In genomic region chr14:69726761-69727511, GRCh38 we compare ENCODE assay signal across 7 cellular contexts. TPM values are rescaled to one million over a fixed set of nuclear protein-coding genes. Genes with fewer than 3 reads are reported as not detected.
DNase-seq lines count a peak whose midpoint lies in the region; ATAC-seq, FAIRE-seq and TF ChIP-seq lines count a peak whose summit lies in the region.

No MANE protein-coding gene starts in this region.

- CTCF ChIA-PET in MCF 10A (lab: Yijun Ruan, JAX): interaction anchor here (0.6 to 7.9 kb wide), 38 partner anchors 8 to 1562 kb away, joined by 3 to 127 read pairs (median 4); partner anchors contain the start of gene CCDC177

- no peaks in the 10 kb centered on the region for H3K36me3 Mint-ChIP-seq in MCF 10A (ENCODE audit: insufficient read depth, unreplicated experiment)

- BruUV-seq in MCF 10A (replicated peaks; lab: Mats Ljungman, UMichigan): no TSS peak

- POLR2A ChIA-PET in MCF 10A (lab: Yijun Ruan, JAX): interaction anchor here (0.6 to 2.0 kb wide), 3 partner anchors 114 to 142 kb away, joined by 3 to 5 read pairs (median 3); no protein-coding TSS in a partner anchor

- H3K27ac ChIP-seq in VCaP: peak overlapping the region; percentile 58; the same call in 1 of the 2 replicates
- peak overlapping the region in 1 of 2 donors; percentile 74 for H3K27ac ChIP-seq in small intestine (ENCODE audit: low read depth in 1 of 2, low read length in 1 of 2)

- intact Hi-C loops in MCF 10A (cut with micrococcal nuclease): loop anchor here (1.0 to 2.0 kb wide), 3 partner anchors 124 to 192 kb away; no protein-coding TSS in a partner anchor

- FAIRE-seq in small intestine (lab: Jason Lieb, UNC): no peak

- no peaks in the 10 kb centered on the region for H3K9me3 ChIP-seq in small intestine (ENCODE audit: control insufficient read depth, low read depth)

- peaks cover 0 to 4% of the 10 kb centered on the region in 2 donors for H3K4me1 ChIP-seq in small intestine (ENCODE audit: control insufficient read depth in 2 of 2, insufficient read depth in 1 of 2, low read depth in 1 of 2, low read length in 1 of 2)

- WGBS in small intestine, 3 donors: 4 to 6% (median 5%) methylated on average over 45 to 51 of the region's 51 CpGs

- no peaks in the 10 kb centered on the region for H3K27me3 ChIP-seq in small intestine (ENCODE audit: control insufficient read depth in 2 of 2, insufficient read depth in 2 of 2, low read length in 2 of 2)

- peak overlapping the region; percentile 59 for H3K4me3 Mint-ChIP-seq in MCF 10A (ENCODE audit: unreplicated experiment)

- TF ChIP-seq CTCF in GM12874 (IDR thresholded peaks at IDR 0.05; ENCODE audit: insufficient read depth, low read depth, low read length) (peak; percentile 94), VCaP (conservative IDR thresholded peaks at IDR 0.05) (peak; percentile 98), MCF 10A (IDR thresholded peaks at IDR 0.05; ENCODE audit: unreplicated experiment) (peak; percentile 94)

- peak; percentile 87 for ATAC-seq in HG02678 (IDR thresholded peaks at IDR 0.05; ENCODE audit: unreplicated experiment)

- H3K4me3 ChIP-seq in small intestine (ENCODE audit: low read depth in 1 of 2, low read length in 2 of 2): peak overlapping the region in 1 of 2 donors; percentile 18

- DNase-seq in NCI-H146 treated with DMSO at 0.1 percent for 48 hours (lab: John Stamatoyannopoulos, UW; ENCODE audit: unreplicated experiment): peak; percentile 34
- peak; percentile 79 for DNase-seq in MCF 10A (ENCODE audit: unreplicated experiment)
- DNase-seq in iPS-NIHi11 (ENCODE audit: low spot score): peak; percentile 92
- DNase-seq in small intestine: peak; percentile 75

- peaks cover 6% of the 10 kb centered on the region for H3K4me1 Mint-ChIP-seq in MCF 10A (ENCODE audit: insufficient read depth, unreplicated experiment)

- H3K36me3 ChIP-seq in small intestine (ENCODE audit: control insufficient read depth in 2 of 2, insufficient read depth in 2 of 2, low read length in 2 of 2): no peaks in the 10 kb centered on the region

- no peaks in the 10 kb centered on the region for H3K27me3 Mint-ChIP-seq in MCF 10A (ENCODE audit: insufficient read depth, unreplicated experiment)

- no peak overlapping the region for H3K27ac Mint-ChIP-seq in MCF 10A (ENCODE audit: low read depth, unreplicated experiment)

- H3K9me3 Mint-ChIP-seq in MCF 10A (ENCODE audit: unreplicated experiment): no peaks in the 10 kb centered on the region

RNA-seq across cellular contexts. Expression of gene SRSF5, which starts 40.0 kb away (rescaled TPM):
- total RNA-seq in MCF 10A (2022): 281 and 316 TPM in 2 replicates
- 100 to 1,000 TPM; 216 to 250 (median 249) TPM for polyA plus RNA-seq in small intestine

Comparison
In these comparisons a context has a peak if more than half of its experiments do, and no peak if none do; other contexts are left out.
1. DNase-seq: peak in every context shown above with its lines; median percentile 92 in iPS-NIHi11; 79 in MCF 10A; 75 in small intestine; 34 in NCI-H146 treated with DMSO at 0.1 percent for 48 hours.